Comparison of ENCODE assay signal across 1 cellular context in genomic region chr10:96842896-96843723, GRCh38.
TF ChIP-seq lines count a peak whose summit lies in the region.

No MANE protein-coding gene starts in this region.

TF ChIP-seq in H1, 55 proteins besides CTCF, POLR2A, EP300 and RAD21:
- no peak for TF ChIP-seq KDM1A (IDR thresholded peaks at IDR 0.05; ENCODE audit: borderline replicate concordance, low read length)
- no peak for TF ChIP-seq MAFK (IDR thresholded peaks at IDR 0.05; ENCODE audit: low read depth, low read length)
- TF ChIP-seq PHF8 (conservative IDR thresholded peaks at IDR 0.05; ENCODE audit: low read depth, low read length), result no peak
- TF ChIP-seq RNF2 (IDR thresholded peaks at IDR 0.05; ENCODE audit: borderline replicate concordance, low read depth, low read length, missing control alignments, poor library complexity, severe bottlenecking), result no peak
- no peak for TF ChIP-seq ATF2 (IDR thresholded peaks at IDR 0.05; ENCODE audit: low read length)
- TF ChIP-seq ATF3 (IDR thresholded peaks at IDR 0.05; ENCODE audit: insufficient read depth, low read depth, low read length), result no peak
- TF ChIP-seq TBP (IDR thresholded peaks at IDR 0.05; ENCODE audit: low read depth, low read length), result no peak
- no peak for TF ChIP-seq GABPA (IDR thresholded peaks at IDR 0.05; ENCODE audit: borderline replicate concordance, insufficient read depth, low read length)
- no peak for TF ChIP-seq BRCA1 (IDR thresholded peaks at IDR 0.05; ENCODE audit: low read depth, low read length)
- no peak for TF ChIP-seq USF2 (IDR thresholded peaks at IDR 0.05; ENCODE audit: low read length)
- TF ChIP-seq HDAC2 (IDR thresholded peaks at IDR 0.05; ENCODE audit: borderline replicate concordance in 1 of 2, low read depth in 2 of 2, low read length in 2 of 2), result no peak
- no peak for TF ChIP-seq SIRT6 (IDR thresholded peaks at IDR 0.05; ENCODE audit: low read length)
- no peak for TF ChIP-seq BACH1 (IDR thresholded peaks at IDR 0.05; ENCODE audit: low read length)
- no peak for TF ChIP-seq NANOG (IDR thresholded peaks at IDR 0.05; ENCODE audit: insufficient read depth, low read depth, low read length, poor library complexity, severe bottlenecking)
- no peak for TF ChIP-seq YY1 (IDR thresholded peaks at IDR 0.05; ENCODE audit: low read depth, low read length)
TF ChIP-seq in H1: peak in this region for 0.
